Comparison of ENCODE assay signal across 1 cellular context in the genomic region with DNA sequence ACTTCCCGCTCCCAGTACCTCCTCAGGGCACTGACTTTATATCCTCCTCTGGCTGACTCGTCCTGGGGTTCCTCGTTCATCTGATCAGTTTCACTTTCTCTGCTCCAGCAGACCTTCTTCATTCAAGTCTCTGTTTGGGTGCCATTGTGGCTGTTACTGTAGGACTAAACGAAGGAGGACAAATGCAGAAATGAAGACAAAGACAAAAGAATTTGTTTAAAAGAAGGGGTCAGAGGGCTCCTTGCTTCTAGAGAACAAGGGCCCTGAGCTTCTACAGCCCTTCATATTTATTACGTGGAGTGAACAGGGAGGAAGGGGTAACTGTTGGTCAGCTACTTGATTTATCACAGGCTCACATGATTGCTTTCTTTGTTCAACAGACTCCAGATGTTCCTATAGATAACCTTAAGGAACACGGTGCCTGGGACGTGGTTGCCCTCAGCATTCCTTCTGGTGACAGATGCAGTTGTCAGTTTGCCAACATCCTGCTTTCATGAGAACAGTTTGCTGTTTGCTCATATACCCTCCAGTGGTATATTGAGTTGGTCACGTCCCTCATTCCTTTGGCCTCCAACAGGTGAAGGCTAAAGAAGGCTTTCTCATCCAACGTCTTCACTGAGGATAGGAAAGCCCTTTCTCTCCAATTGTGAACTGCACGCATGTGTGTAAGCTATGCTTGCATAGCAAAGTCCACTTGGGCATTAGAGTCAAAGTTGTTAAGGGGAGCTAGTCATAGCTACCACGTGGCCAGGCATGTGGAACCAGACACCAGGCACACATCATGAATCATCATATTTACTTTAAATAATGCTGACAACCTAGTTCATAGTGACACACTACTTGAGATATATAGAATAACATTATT.
TF ChIP-seq lines count a peak whose summit lies in the region.

No MANE protein-coding gene starts in this region.

TF ChIP-seq in K562, 482 proteins besides CTCF, POLR2A, EP300 and RAD21 (continued from another document and continues in another):
- TF ChIP-seq, protein P1, sequence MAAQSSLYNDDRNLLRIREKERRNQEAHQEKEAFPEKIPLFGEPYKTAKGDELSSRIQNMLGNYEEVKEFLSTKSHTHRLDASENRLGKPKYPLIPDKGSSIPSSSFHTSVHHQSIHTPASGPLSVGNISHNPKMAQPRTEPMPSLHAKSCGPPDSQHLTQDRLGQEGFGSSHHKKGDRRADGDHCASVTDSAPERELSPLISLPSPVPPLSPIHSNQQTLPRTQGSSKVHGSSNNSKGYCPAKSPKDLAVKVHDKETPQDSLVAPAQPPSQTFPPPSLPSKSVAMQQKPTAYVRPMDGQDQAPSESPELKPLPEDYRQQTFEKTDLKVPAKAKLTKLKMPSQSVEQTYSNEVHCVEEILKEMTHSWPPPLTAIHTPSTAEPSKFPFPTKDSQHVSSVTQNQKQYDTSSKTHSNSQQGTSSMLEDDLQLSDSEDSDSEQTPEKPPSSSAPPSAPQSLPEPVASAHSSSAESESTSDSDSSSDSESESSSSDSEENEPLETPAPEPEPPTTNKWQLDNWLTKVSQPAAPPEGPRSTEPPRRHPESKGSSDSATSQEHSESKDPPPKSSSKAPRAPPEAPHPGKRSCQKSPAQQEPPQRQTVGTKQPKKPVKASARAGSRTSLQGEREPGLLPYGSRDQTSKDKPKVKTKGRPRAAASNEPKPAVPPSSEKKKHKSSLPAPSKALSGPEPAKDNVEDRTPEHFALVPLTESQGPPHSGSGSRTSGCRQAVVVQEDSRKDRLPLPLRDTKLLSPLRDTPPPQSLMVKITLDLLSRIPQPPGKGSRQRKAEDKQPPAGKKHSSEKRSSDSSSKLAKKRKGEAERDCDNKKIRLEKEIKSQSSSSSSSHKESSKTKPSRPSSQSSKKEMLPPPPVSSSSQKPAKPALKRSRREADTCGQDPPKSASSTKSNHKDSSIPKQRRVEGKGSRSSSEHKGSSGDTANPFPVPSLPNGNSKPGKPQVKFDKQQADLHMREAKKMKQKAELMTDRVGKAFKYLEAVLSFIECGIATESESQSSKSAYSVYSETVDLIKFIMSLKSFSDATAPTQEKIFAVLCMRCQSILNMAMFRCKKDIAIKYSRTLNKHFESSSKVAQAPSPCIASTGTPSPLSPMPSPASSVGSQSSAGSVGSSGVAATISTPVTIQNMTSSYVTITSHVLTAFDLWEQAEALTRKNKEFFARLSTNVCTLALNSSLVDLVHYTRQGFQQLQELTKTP (IDR thresholded peaks at IDR 0.05; ENCODE audit: low read depth in 1 of 2, partially characterized antibody in 2 of 2), result peak in 1 of 2 experiments; percentile 95
- TF ChIP-seq SMC3 (conservative IDR thresholded peaks at IDR 0.05; ENCODE audit: insufficient read depth, low read depth, low read length), result no peak
- no peak for TF ChIP-seq ZNF280B (CRISPR knock-in tag; IDR thresholded peaks at IDR 0.05)
- TF ChIP-seq SMAD1 (IDR thresholded peaks at IDR 0.05; ENCODE audit: low read depth, low read length, partially characterized antibody), result peak; percentile 69
- TF ChIP-seq, protein P2, sequence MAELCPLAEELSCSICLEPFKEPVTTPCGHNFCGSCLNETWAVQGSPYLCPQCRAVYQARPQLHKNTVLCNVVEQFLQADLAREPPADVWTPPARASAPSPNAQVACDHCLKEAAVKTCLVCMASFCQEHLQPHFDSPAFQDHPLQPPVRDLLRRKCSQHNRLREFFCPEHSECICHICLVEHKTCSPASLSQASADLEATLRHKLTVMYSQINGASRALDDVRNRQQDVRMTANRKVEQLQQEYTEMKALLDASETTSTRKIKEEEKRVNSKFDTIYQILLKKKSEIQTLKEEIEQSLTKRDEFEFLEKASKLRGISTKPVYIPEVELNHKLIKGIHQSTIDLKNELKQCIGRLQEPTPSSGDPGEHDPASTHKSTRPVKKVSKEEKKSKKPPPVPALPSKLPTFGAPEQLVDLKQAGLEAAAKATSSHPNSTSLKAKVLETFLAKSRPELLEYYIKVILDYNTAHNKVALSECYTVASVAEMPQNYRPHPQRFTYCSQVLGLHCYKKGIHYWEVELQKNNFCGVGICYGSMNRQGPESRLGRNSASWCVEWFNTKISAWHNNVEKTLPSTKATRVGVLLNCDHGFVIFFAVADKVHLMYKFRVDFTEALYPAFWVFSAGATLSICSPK (IDR thresholded peaks at IDR 0.05; ENCODE audit: borderline replicate concordance), result no peak
- TF ChIP-seq MTF1 (CRISPR knock-in tag; IDR thresholded peaks at IDR 0.05; ENCODE audit: borderline replicate concordance), result no peak
- TF ChIP-seq DDX20 (tag; IDR thresholded peaks at IDR 0.05; ENCODE audit: low read depth), result 0 out of 2 replicates have a peak, but pooled peaks have one; percentile 60
- no peak for TF ChIP-seq U2AF2 (optimal IDR thresholded peaks at IDR 0.05; ENCODE audit: low read depth, low read length)
- no peak for TF ChIP-seq ZFP30 (CRISPR knock-in tag; IDR thresholded peaks at IDR 0.05; ENCODE audit: borderline replicate concordance)
- TF ChIP-seq, protein P3, sequence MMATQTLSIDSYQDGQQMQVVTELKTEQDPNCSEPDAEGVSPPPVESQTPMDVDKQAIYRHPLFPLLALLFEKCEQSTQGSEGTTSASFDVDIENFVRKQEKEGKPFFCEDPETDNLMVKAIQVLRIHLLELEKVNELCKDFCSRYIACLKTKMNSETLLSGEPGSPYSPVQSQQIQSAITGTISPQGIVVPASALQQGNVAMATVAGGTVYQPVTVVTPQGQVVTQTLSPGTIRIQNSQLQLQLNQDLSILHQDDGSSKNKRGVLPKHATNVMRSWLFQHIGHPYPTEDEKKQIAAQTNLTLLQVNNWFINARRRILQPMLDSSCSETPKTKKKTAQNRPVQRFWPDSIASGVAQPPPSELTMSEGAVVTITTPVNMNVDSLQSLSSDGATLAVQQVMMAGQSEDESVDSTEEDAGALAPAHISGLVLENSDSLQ (IDR thresholded peaks at IDR 0.05), result peak; percentile 94
- TF ChIP-seq SIN3B (IDR thresholded peaks at IDR 0.05; ENCODE audit: low read depth), result no peak
- TF ChIP-seq THRAP3 (IDR thresholded peaks at IDR 0.05; ENCODE audit: borderline replicate concordance), result no peak
- TF ChIP-seq ZNF507 (tag; conservative IDR thresholded peaks at IDR 0.05), result no peak
- peak; percentile 84 for TF ChIP-seq CHAMP1 (IDR thresholded peaks at IDR 0.05)
- TF ChIP-seq MYC (IDR thresholded peaks at IDR 0.05; ENCODE audit: low read depth, low read length), result peak; percentile 84
- peak; percentile 86; the same call in 1 of the 2 replicates for TF ChIP-seq MYC (CRISPR knock-in tag; IDR thresholded peaks at IDR 0.05; ENCODE audit: borderline replicate concordance, low read depth)
- no peak for TF ChIP-seq HNRNPK (IDR thresholded peaks at IDR 0.05; ENCODE audit: low read depth, low read length, poor library complexity, severe bottlenecking)
- TF ChIP-seq RBM22 (IDR thresholded peaks at IDR 0.05; ENCODE audit: low read depth, low read length, poor library complexity, severe bottlenecking), result no peak
- peak; percentile 86 for TF ChIP-seq EP400 (IDR thresholded peaks at IDR 0.05)
- TF ChIP-seq, protein P4, sequence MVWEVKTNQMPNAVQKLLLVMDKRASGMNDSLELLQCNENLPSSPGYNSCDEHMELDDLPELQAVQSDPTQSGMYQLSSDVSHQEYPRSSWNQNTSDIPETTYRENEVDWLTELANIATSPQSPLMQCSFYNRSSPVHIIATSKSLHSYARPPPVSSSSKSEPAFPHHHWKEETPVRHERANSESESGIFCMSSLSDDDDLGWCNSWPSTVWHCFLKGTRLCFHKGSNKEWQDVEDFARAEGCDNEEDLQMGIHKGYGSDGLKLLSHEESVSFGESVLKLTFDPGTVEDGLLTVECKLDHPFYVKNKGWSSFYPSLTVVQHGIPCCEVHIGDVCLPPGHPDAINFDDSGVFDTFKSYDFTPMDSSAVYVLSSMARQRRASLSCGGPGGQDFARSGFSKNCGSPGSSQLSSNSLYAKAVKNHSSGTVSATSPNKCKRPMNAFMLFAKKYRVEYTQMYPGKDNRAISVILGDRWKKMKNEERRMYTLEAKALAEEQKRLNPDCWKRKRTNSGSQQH (CRISPR knock-in tag; IDR thresholded peaks at IDR 0.05), result peak; percentile 4; the same call in 1 of the 2 replicates
- TF ChIP-seq FIP1L1 (IDR thresholded peaks at IDR 0.05; ENCODE audit: low read depth, low read length, poor library complexity, severe bottlenecking), result no peak
- TF ChIP-seq ILK (tag; IDR thresholded peaks at IDR 0.05; ENCODE audit: borderline replicate concordance, low read depth), result 0 out of 2 replicates have a peak, but pooled peaks have one; percentile 14
- TF ChIP-seq, protein P5, sequence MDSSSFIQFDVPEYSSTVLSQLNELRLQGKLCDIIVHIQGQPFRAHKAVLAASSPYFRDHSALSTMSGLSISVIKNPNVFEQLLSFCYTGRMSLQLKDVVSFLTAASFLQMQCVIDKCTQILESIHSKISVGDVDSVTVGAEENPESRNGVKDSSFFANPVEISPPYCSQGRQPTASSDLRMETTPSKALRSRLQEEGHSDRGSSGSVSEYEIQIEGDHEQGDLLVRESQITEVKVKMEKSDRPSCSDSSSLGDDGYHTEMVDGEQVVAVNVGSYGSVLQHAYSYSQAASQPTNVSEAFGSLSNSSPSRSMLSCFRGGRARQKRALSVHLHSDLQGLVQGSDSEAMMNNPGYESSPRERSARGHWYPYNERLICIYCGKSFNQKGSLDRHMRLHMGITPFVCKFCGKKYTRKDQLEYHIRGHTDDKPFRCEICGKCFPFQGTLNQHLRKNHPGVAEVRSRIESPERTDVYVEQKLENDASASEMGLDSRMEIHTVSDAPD (CRISPR knock-in tag; IDR thresholded peaks at IDR 0.05), result no peak
- TF ChIP-seq GATAD2B (IDR thresholded peaks at IDR 0.05; ENCODE audit: borderline replicate concordance), result peak; percentile 68; the same call in 1 of the 2 replicates
- TF ChIP-seq HOXB6 (CRISPR knock-in tag; IDR thresholded peaks at IDR 0.05; ENCODE audit: borderline replicate concordance), result no peak
- TF ChIP-seq ZSCAN29 (IDR thresholded peaks at IDR 0.05), result no peak
- TF ChIP-seq RFX7 (CRISPR knock-in tag; IDR thresholded peaks at IDR 0.05), result 0 out of 2 replicates have a peak, but pooled peaks have one; percentile 3
- no peak for TF ChIP-seq KDM4B (IDR thresholded peaks at IDR 0.05; ENCODE audit: borderline replicate concordance in 2 of 2, low read depth in 1 of 2)
- peak; percentile 10 for TF ChIP-seq NUFIP1 (IDR thresholded peaks at IDR 0.05; ENCODE audit: partially characterized antibody)
- TF ChIP-seq ESRRB (CRISPR knock-in tag; IDR thresholded peaks at IDR 0.05; ENCODE audit: borderline replicate concordance), result no peak
- no peak; a peak in 1 of 4 replicates for TF ChIP-seq SIN3A (IDR thresholded peaks at IDR 0.05; ENCODE audit: borderline replicate concordance in 2 of 2, control insufficient read depth in 1 of 2, low read depth in 2 of 2, low read length in 2 of 2)
- TF ChIP-seq ZHX1 (conservative IDR thresholded peaks at IDR 0.05; ENCODE audit: low read length), result no peak
- no peak; the same call in none of the 2 replicates for TF ChIP-seq ZNF41 (CRISPR knock-in tag; conservative IDR thresholded peaks at IDR 0.05)
- no peak; the same call in 1 of the 2 replicates for TF ChIP-seq ZNF263 (CRISPR knock-in tag; IDR thresholded peaks at IDR 0.05; ENCODE audit: borderline replicate concordance)
- peak; percentile 82 for TF ChIP-seq CREM (IDR thresholded peaks at IDR 0.05; ENCODE audit: low read depth)
- TF ChIP-seq CC2D1A (IDR thresholded peaks at IDR 0.05), result peak; percentile 91
